10 cellular contexts compared by ENCODE assay signal in the genomic region with DNA sequence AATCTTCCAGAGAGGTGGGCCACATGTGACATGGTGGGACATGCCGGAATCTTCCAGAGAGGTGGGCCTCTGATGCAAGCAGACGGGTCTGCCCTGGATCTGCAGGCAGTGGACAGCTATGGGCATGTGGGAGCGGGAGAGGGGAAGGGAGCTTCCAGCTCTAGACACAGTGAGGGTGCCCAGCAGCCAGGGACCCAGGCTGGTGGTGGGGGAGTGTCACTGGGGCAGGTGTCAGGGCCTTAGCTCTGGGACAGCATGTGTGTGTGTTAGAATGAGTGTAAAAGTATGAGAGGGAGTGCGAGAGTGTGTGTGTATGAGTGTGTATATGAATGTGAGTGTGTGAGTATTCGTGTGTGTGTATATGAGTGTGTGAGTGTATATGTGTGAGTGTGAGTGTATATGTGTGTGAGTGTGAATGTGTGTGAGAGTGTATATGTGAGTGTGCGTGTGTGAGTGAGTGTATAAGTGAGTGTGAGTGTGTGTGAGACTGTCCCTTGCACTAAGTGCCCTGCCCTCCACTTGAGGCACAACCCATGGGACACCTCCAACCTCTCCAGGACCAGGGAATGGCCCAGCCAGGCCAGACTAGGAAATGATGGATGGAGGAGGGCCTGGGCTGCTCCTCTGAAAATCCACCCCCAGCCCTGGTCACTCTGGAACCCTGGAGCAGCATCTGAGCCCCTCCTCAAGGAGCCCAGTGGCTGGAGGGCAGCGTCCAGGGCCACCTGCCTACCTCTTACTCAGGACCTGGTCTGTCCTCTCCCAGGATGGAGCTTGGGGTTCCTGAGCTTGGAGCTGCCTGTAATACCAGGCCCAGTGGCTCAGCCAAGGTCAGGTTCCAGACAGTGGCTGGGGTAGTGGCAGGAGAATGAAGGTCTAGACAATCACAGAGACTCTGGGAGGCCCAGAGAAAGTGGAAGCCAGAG.
DNase-seq lines count a peak whose midpoint lies in the region; ATAC-seq, FAIRE-seq and TF ChIP-seq lines count a peak whose summit lies in the region.
"Had no signal": no experiment of that assay in that cellular context is flagged by ENCODE, and none has a peak within 500 bp of the region (broad histone marks: within the 10 kb centered on the region; RNA-seq: fewer than 3 reads in every experiment).

No MANE protein-coding gene starts in this region.

- no TSS peak for BruUV-seq in K562 (replicated peaks; lab: Mats Ljungman, UMichigan)

- peaks cover 5% of the 10 kb centered on the region; the same call in 2 of the 3 replicates for H3K79me2 ChIP-seq in K562 (ENCODE audit: control insufficient read depth, insufficient read depth, low read length)

- no peak for TF ChIP-seq RAD21 in K562 (CRISPR knock-in tag; conservative IDR thresholded peaks at IDR 0.05 in 1 of 2, IDR thresholded peaks at IDR 0.05 in 1 of 2)
- no peak for TF ChIP-seq RAD21 in liver (IDR thresholded peaks at IDR 0.05)

- intact Hi-C loops in K562 (cut with micrococcal nuclease): loop anchor here (10.0 kb wide), 1 partner anchor 154 kb away; no protein-coding TSS in a partner anchor
- intact Hi-C loops in spleen (cut with DNase I; ENCODE audit: low total_unique reads): loop anchor here (5.0 kb wide), 1 partner anchor 104 kb away; no protein-coding TSS in a partner anchor

- H3K4me2 ChIP-seq in K562 (ENCODE audit: insufficient read depth, low read length): no peak overlapping the region

- H3K27ac ChIP-seq in K562 (ENCODE audit: extremely low read depth, low read depth, low read length): no peak overlapping the region; the same call in 2 of the 3 replicates
- H3K27ac ChIP-seq in liver (ENCODE audit: low read depth in 1 of 2, low read length in 2 of 2): peak overlapping the region; percentile 100
- H3K27ac ChIP-seq in spleen: peak overlapping the region; percentile 57 to 92 (median 90)
- no peak overlapping the region for H3K27ac ChIP-seq in SJCRH30

- TF ChIP-seq EP300 in K562 (IDR thresholded peaks at IDR 0.05; ENCODE audit: low read length): no peak

- no peak for FAIRE-seq in K562 (lab: Jason Lieb, UNC)
- FAIRE-seq: keratinocyte had no signal

- H3K9me1 ChIP-seq in K562 (ENCODE audit: control insufficient read depth, insufficient read depth, low read length): no peaks in the 10 kb centered on the region

- H2AFZ ChIP-seq in K562 (ENCODE audit: low read depth, low read length): no peak overlapping the region

- peaks cover 21% of the 10 kb centered on the region; the same call in 2 of the 3 replicates for H3K36me3 ChIP-seq in K562 (ENCODE audit: control insufficient read depth, insufficient read depth, low read length)
- peaks cover 0 to 11% (median under 1%) of the 10 kb centered on the region in 4 donors for H3K36me3 ChIP-seq in liver (ENCODE audit: control insufficient read depth in 4 of 4, insufficient read depth in 3 of 4, low read depth in 1 of 4, low read length in 3 of 4)
- H3K36me3 ChIP-seq in spleen: peaks cover 0 to 20% (median 7%) of the 10 kb centered on the region in 6 donors
- no peaks in the 10 kb centered on the region for H3K36me3 ChIP-seq in SJCRH30

- H3K27me3 ChIP-seq in K562 (ENCODE audit: control insufficient read depth in 2 of 2, insufficient read depth in 2 of 2, low read length in 2 of 2) (no peaks in the 10 kb centered on the region), liver (ENCODE audit: control insufficient read depth in 4 of 4, insufficient read depth in 4 of 4, low read length in 3 of 4) (no peaks in the 10 kb centered on the region), spleen (replicated peaks in 1 of 7) (peaks cover 0 to 34% (median 6%) of the 10 kb centered on the region in 7 donors), SJCRH30 (no peaks in the 10 kb centered on the region)

- H4K20me1 ChIP-seq in K562 (replicated peaks; ENCODE audit: control insufficient read depth, insufficient read depth, low read length): no peaks in the 10 kb centered on the region

- POLR2A ChIA-PET in K562 (lab: Yijun Ruan, JAX): interaction anchor here (0.5 to 1.2 kb wide), 5 partner anchors 12 to 773 kb away, joined by 3 to 7 read pairs (median 3); no protein-coding TSS in a partner anchor

- in situ Hi-C loops in K562 (cut with MboI): no loop called here

- ATAC-seq in K562 (no peak), HG03045 (IDR thresholded peaks at IDR 0.05; ENCODE audit: unreplicated experiment) (no peak), GM21360 (IDR thresholded peaks at IDR 0.05; ENCODE audit: unreplicated experiment) (no peak)

- H3K9ac ChIP-seq in K562 (ENCODE audit: insufficient read depth in 1 of 2, low read depth in 2 of 2, low read length in 2 of 2) (peak overlapping the region in 1 of 2 experiments; percentile 84; a peak in 1 of 4 replicates), liver (ENCODE audit: low read depth in 1 of 2, low read length in 2 of 2) (no peak overlapping the region)

- H3K4me3 ChIP-seq in K562 (no peak overlapping the region), liver (ENCODE audit: low read depth in 1 of 3, low read length in 3 of 3) (no peak overlapping the region), spleen (no peak overlapping the region), SJCRH30 (no peak overlapping the region)

- H3K4me1 ChIP-seq in K562 (replicated peaks in 1 of 2; ENCODE audit: control insufficient read depth in 2 of 2, insufficient read depth in 2 of 2, low read length in 2 of 2) (peaks cover 27 to 60% of the 10 kb centered on the region in 2 experiments), liver (ENCODE audit: control insufficient read depth in 4 of 4, insufficient read depth in 4 of 4, low read length in 3 of 4) (peaks cover 0 to 22% (median 10%) of the 10 kb centered on the region in 4 donors), spleen (peaks cover 19 to 52% (median 37%) of the 10 kb centered on the region in 6 donors), SJCRH30 (peaks cover 15% of the 10 kb centered on the region)

- DNase-seq in GM20000 (ENCODE audit: low spot score): peak; percentile 22
- peak in 1 of 4 experiments; percentile 1 for DNase-seq in K562 (ENCODE audit: extremely low read depth in 1 of 4, low spot score in 3 of 4)
- DNase-seq in spleen: no peak
- no peak for DNase-seq in dermis blood vessel endothelial cell
- DNase-seq in SJCRH30: no peak
- DNase-seq: activated CD4-positive, alpha-beta memory T cell treated with anti-CD3 and anti-CD28 coated beads for 36 hours had no signal

- CTCF ChIA-PET in K562 (lab: Yijun Ruan, JAX; ENCODE audit: low intra/inter-chr PET ratio): no interaction called here

- H3K9me3 ChIP-seq in K562 (replicated peaks; ENCODE audit: control insufficient read depth, insufficient read depth, low read depth, low read length) (no peaks in the 10 kb centered on the region), liver (ENCODE audit: control insufficient read depth in 4 of 4, low read length in 3 of 4) (no peaks in the 10 kb centered on the region), spleen (no peaks in the 10 kb centered on the region), SJCRH30 (replicated peaks) (no peaks in the 10 kb centered on the region)

- 90% methylated on average over 7 of the region's 7 CpGs for WGBS in K562 (ENCODE audit: insufficient coverage, low coverage, missing lambda C conversion rate)
- 92% methylated on average over 7 of the region's 7 CpGs for WGBS in liver
- 81 to 91% (median 82%) methylated on average over 7 of the region's 7 CpGs for WGBS in spleen, 5 donors

- TF ChIP-seq POLR2A in K562 (conservative IDR thresholded peaks at IDR 0.05): peak; percentile 55; the same call in 1 of the 2 replicates
- no peak for TF ChIP-seq POLR2A in spleen (IDR thresholded peaks at IDR 0.05)

- TF ChIP-seq CTCF in GM20000 (IDR thresholded peaks at IDR 0.05; ENCODE audit: extremely low read depth, missing control alignments) (no peak), K562 (IDR thresholded peaks at IDR 0.05 in 2 of 3, conservative IDR thresholded peaks at IDR 0.05 in 1 of 3; ENCODE audit: insufficient read depth in 2 of 3, low read depth in 1 of 3, low read length in 3 of 3) (no peak), liver (IDR thresholded peaks at IDR 0.05; ENCODE audit: low read depth, low read length, missing input control) (no peak), spleen (IDR thresholded peaks at IDR 0.05 in 8 of 11, conservative IDR thresholded peaks at IDR 0.05 in 3 of 11) (no peak)

TF ChIP-seq in K562, 482 proteins besides CTCF, POLR2A, EP300 and RAD21 (continues in another document):
- no peak for TF ChIP-seq USF2 (CRISPR knock-in tag; IDR thresholded peaks at IDR 0.05)
- no peak for TF ChIP-seq ZNF561 (CRISPR knock-in tag; conservative IDR thresholded peaks at IDR 0.05)
- TF ChIP-seq ZNF586 (CRISPR knock-in tag; conservative IDR thresholded peaks at IDR 0.05): no peak
- TF ChIP-seq PURB (CRISPR knock-in tag; IDR thresholded peaks at IDR 0.05; ENCODE audit: low read depth): no peak
- TF ChIP-seq ETS2 (tag; IDR thresholded peaks at IDR 0.05; ENCODE audit: borderline replicate concordance, poor library complexity, severe bottlenecking): no peak
- TF ChIP-seq POLR2AphosphoS5 (IDR thresholded peaks at IDR 0.05; ENCODE audit: control insufficient read depth, insufficient read depth, low read depth, low read length): no peak

TF ChIP-seq in liver, 16 proteins besides CTCF, POLR2A, EP300 and RAD21 (continues in another document):
- TF ChIP-seq FOXA2 (IDR thresholded peaks at IDR 0.05): no peak
- TF ChIP-seq HNF4G (IDR thresholded peaks at IDR 0.05): no peak
- no peak for TF ChIP-seq RXRA (IDR thresholded peaks at IDR 0.05)
- no peak for TF ChIP-seq EGR1 (IDR thresholded peaks at IDR 0.05; ENCODE audit: low read depth in 2 of 2)
- TF ChIP-seq HNF4A (conservative IDR thresholded peaks at IDR 0.05): no peak
- TF ChIP-seq ATF3 (IDR thresholded peaks at IDR 0.05): no peak
- no peak for TF ChIP-seq JUND (IDR thresholded peaks at IDR 0.05)
- TF ChIP-seq TAF1 (conservative IDR thresholded peaks at IDR 0.05): no peak
- TF ChIP-seq NR2F2 (IDR thresholded peaks at IDR 0.05): no peak
- TF ChIP-seq FOXA1 (IDR thresholded peaks at IDR 0.05): no peak

Comparison
In these comparisons a context has a peak if more than half of its experiments do, and no peak if none do; other contexts are left out.
1. H3K27ac ChIP-seq: peak in liver (2 of 2) and spleen (8 of 8); none in K562 (single experiment) and SJCRH30 (single experiment).